1 cellular context compared by ENCODE assay signal in the genomic region with DNA sequence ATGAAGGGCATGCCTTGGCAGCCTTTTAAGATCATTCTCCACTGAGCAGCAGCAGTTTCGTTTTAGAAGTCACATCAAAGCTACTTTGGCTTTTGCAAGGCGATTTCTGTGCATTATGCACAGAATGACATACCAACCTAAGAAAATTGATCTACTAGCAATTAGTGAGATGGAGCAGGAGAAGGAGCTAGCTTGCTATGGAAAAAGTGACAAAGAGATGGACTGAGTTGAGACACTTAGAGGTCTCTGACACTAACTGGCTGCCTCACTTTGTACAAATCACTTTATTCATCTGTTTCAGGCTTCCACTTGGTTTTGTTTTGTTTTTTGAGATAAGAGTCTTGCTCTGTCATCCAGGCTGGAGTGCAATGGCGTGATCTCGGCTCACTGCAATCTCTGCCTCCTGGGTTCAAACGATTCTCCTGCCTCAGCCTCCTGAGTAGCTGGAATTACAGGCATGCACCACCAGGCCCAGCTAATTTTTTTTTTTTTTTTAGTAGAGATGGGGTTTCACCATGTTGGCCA. TPM values are rescaled to one million over a fixed set of nuclear protein-coding genes. Genes with fewer than 3 reads are reported as not detected.
"Had no signal": no experiment of that assay in that cellular context is flagged by ENCODE, and none has a peak within 500 bp of the region (broad histone marks: within the 10 kb centered on the region; RNA-seq: fewer than 3 reads in every experiment).

No MANE protein-coding gene starts in this region.

RNA-seq across cellular contexts. Expression of a gene that starts 31.5 kb away (rescaled TPM):
- total RNA-seq: pulmonary artery endothelial cell had no signal
